1 cellular context compared by ENCODE assay signal in the genomic region with DNA sequence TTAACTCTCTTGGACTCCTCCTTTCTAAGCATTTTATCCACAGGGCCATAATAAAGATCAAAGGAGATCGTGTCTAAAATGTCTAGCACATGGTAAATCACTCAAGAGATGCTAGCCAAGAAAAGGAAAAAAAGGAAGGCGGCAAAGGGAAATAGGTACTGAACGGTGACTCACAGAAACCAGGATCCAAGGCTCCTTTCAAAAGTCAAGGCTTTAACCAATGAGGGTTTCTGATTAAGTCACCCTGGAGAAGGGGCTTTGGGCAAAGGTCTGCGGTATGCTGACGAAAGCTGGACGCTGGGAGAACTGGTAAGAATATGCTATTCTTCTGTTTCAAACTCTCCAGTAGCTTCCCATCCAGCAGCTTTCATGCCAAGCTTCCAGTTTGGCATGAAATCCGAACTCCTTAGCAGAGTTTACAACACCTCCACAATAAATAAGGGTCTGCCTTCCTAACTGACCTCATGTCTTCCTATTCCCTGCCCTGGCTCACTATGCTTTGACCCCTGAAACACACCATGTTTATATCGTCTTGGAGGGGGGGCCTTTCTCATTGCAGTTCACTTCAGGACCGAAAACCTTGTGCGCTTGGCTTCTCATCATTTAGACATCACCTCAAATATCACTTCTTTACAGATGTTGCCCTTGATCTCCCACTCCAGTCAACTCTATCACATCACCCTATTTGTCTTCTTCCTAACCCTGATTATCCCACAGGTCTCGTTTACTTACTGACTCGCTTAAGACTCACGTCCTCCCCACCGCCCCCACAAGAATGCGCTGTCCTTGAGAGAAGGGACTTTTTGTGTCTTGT.
TF ChIP-seq lines count a peak whose summit lies in the region.

No MANE protein-coding gene starts in this region.

TF ChIP-seq in WTC11, 78 proteins besides CTCF, POLR2A, EP300 and RAD21 (continued from another document):
- no peak for TF ChIP-seq ZNF317 (CRISPR knock-in tag; IDR thresholded peaks at IDR 0.05; ENCODE audit: borderline replicate concordance, low read depth)
